Comparison of ENCODE assay signal across 34 cellular contexts in genomic region chr17:8692916-8693315, GRCh38. TPM values are rescaled to one million over a fixed set of nuclear protein-coding genes. Genes with fewer than 3 reads are reported as not detected.
A peak's percentile ranks its signal among the peaks of the same experiment; 100 is the strongest.
DNase-seq lines count a peak whose midpoint lies in the region; ATAC-seq and TF ChIP-seq lines count a peak whose summit lies in the region.
"Had no signal": no experiment of that assay in that cellular context is flagged by ENCODE, and none has a peak within 500 bp of the region (broad histone marks: within the 10 kb centered on the region; RNA-seq: fewer than 3 reads in every experiment).

No MANE protein-coding gene starts in this region.

- no peaks in the 10 kb centered on the region for H3K36me3 Mint-ChIP-seq in chondrocyte (ENCODE audit: low read depth)
- no peaks in the 10 kb centered on the region for H3K36me3 Mint-ChIP-seq in progenitor cell of endocrine pancreas (ENCODE audit: insufficient read depth)
- no peaks in the 10 kb centered on the region for H3K36me3 Mint-ChIP-seq in naive thymus-derived CD8-positive, alpha-beta T cell
- no peaks in the 10 kb centered on the region for H3K36me3 Mint-ChIP-seq in activated T-cell treated with anti-CD3 and anti-CD28 coated beads, Interleukin-2, amount 50 U/mL, for 24 hours (ENCODE audit: low read depth)
- H3K36me3 Mint-ChIP-seq: activated naive CD4-positive, alpha-beta T cell treated with anti-CD3 and anti-CD28 coated beads, Interleukin-2, amount 50 U/mL, for 72 hours; stimulated activated memory B cell treated with anti-CD40 and anti-IgM and Interleukin-4, amounts not matched to agents 10 μg/mL and 1 μg/mL and 100 μg/mL, for 72 hours had no signal

- H3K9me3 Mint-ChIP-seq in chondrocyte (ENCODE audit: low read depth) (no peaks in the 10 kb centered on the region), progenitor cell of endocrine pancreas (ENCODE audit: low read depth) (no peaks in the 10 kb centered on the region)
- H3K9me3 Mint-ChIP-seq in naive thymus-derived CD8-positive, alpha-beta T cell: no peaks in the 10 kb centered on the region
- H3K9me3 Mint-ChIP-seq in activated T-cell treated with anti-CD3 and anti-CD28 coated beads, Interleukin-2, amount 50 U/mL, for 24 hours: no peaks in the 10 kb centered on the region
- H3K9me3 Mint-ChIP-seq: activated naive CD4-positive, alpha-beta T cell treated with anti-CD3 and anti-CD28 coated beads, Interleukin-2, amount 50 U/mL, for 72 hours; activated T-helper 2 cell treated with anti-CD3 and anti-CD28 coated beads, Interferon-gamma antibody, Interleukin-2, Interleukin-4, amounts not matched to agents 10 μg/mL and 5 μg/mL and 100 μg/mL, durations not matched to agents 14 hours and 24 hours and 36 hours; CD8-positive, alpha-beta memory T cell; endodermal cell; stimulated activated memory B cell treated with anti-CD40 and anti-IgM and Interleukin-4, amounts not matched to agents 10 μg/mL and 1 μg/mL and 100 μg/mL, for 72 hours had no signal

- H3K27ac Mint-ChIP-seq in chondrocyte (ENCODE audit: unreplicated experiment) (peak overlapping the region; percentile 58), progenitor cell of endocrine pancreas (peak overlapping the region; percentile 82)
- H3K27ac Mint-ChIP-seq in naive thymus-derived CD8-positive, alpha-beta T cell: no peak overlapping the region
- no peak overlapping the region for H3K27ac Mint-ChIP-seq in activated T-cell treated with anti-CD3 and anti-CD28 coated beads, Interleukin-2, amount 50 U/mL, for 24 hours
- H3K27ac Mint-ChIP-seq: activated naive CD4-positive, alpha-beta T cell treated with anti-CD3 and anti-CD28 coated beads, Interleukin-2, amount 50 U/mL, for 72 hours; activated T-helper 2 cell treated with anti-CD3 and anti-CD28 coated beads, Interferon-gamma antibody, Interleukin-2, Interleukin-4, amounts not matched to agents 10 μg/mL and 5 μg/mL and 100 μg/mL, durations not matched to agents 14 hours and 24 hours and 36 hours; CD8-positive, alpha-beta memory T cell; endodermal cell; stimulated activated memory B cell treated with anti-CD40 and anti-IgM and Interleukin-4, amounts not matched to agents 10 μg/mL and 1 μg/mL and 100 μg/mL, for 72 hours had no signal

- peaks cover 47% of the 10 kb centered on the region for H3K4me1 Mint-ChIP-seq in chondrocyte (ENCODE audit: low read depth)
- H3K4me1 Mint-ChIP-seq in progenitor cell of endocrine pancreas (ENCODE audit: low read depth): peaks cover 23% of the 10 kb centered on the region
- H3K4me1 Mint-ChIP-seq in naive thymus-derived CD8-positive, alpha-beta T cell: no peaks in the 10 kb centered on the region
- no peaks in the 10 kb centered on the region for H3K4me1 Mint-ChIP-seq in activated T-cell treated with anti-CD3 and anti-CD28 coated beads, Interleukin-2, amount 50 U/mL, for 24 hours (ENCODE audit: low read depth)
- H3K4me1 Mint-ChIP-seq: CD8-positive, alpha-beta memory T cell; stimulated activated memory B cell treated with anti-CD40 and anti-IgM and Interleukin-4, amounts not matched to agents 10 μg/mL and 1 μg/mL and 100 μg/mL, for 72 hours had no signal

- TF ChIP-seq CTCF in 22Rv1 (IDR thresholded peaks at IDR 0.05) (no peak), chondrocyte (IDR thresholded peaks at IDR 0.05) (no peak), progenitor cell of endocrine pancreas (IDR thresholded peaks at IDR 0.05; ENCODE audit: unreplicated experiment) (no peak)

- H3K27me3 Mint-ChIP-seq in chondrocyte (ENCODE audit: low read depth) (no peaks in the 10 kb centered on the region), progenitor cell of endocrine pancreas (no peaks in the 10 kb centered on the region)
- H3K27me3 Mint-ChIP-seq in naive thymus-derived CD8-positive, alpha-beta T cell: peaks cover 10 to 47% (median 25%) of the 10 kb centered on the region in 5 donors
- peaks cover 46% of the 10 kb centered on the region for H3K27me3 Mint-ChIP-seq in activated T-cell treated with anti-CD3 and anti-CD28 coated beads, Interleukin-2, amount 50 U/mL, for 24 hours

- H3K27ac ChIP-seq in 22Rv1: peak overlapping the region; percentile 36
- H3K27ac ChIP-seq: cardiac muscle cell, esophagus squamous epithelium, gastrocnemius medialis, KMS-11, upper lobe of right lung, WERI-Rb-1 had no signal

- ATAC-seq in naive thymus-derived CD8-positive, alpha-beta T cell: no peak
- ATAC-seq: activated naive CD4-positive, alpha-beta T cell treated with anti-CD3 and anti-CD28 coated beads, Interleukin-2, amount 50 U/mL, for 72 hours; gastrocnemius medialis; Panc1; stimulated activated memory B cell treated with anti-CD40 and anti-IgM and Interleukin-4, amounts not matched to agents 10 μg/mL and 1 μg/mL and 100 μg/mL, for 72 hours; upper lobe of right lung had no signal

- peak; percentile 4 for DNase-seq in NCI-H226
- no peak for DNase-seq in chondrocyte (ENCODE audit: low spot score)
- no peak for DNase-seq in progenitor cell of endocrine pancreas (ENCODE audit: low spot score, unreplicated experiment)
- no peak for DNase-seq in activated CD4-positive, alpha-beta T cell treated with anti-CD3 and anti-CD28 coated beads for 48 hours
- DNase-seq in NCI-H1417 (lab: John Stamatoyannopoulos, UW): no peak
- DNase-seq in naive thymus-derived CD8-positive, alpha-beta T cell: no peak
- no peak for DNase-seq in activated T-cell treated with anti-CD3 and anti-CD28 coated beads, Interleukin-2, amount 50 U/mL, for 24 hours
- DNase-seq: activated CD4-positive, alpha-beta T cell treated with anti-CD3 and anti-CD28 coated beads for 4 hours; CD8-positive, alpha-beta memory T cell; DMS 273 treated with DMSO at 0.1 percent for 48 hours; esophagus squamous epithelium; gastrocnemius medialis; GOT3; kidney glomerular epithelial cell; MM.1S; NCI-H1105 treated with DMSO at 0.1 percent for 48 hours; NCI-H2029; NCI-H524 treated with DMSO at 0.1 percent for 48 hours; NK-92 treated with Interleukin-12 subunit alpha and Interleukin-12 subunit beta, amount 100 ng/mL, for 24 hours; nucleus accumbens; SHP77 treated with DMSO at 0.1 percent for 48 hours; T-helper 9 cell; upper lobe of right lung; WERI-Rb-1 had no signal

- POLR2A ChIA-PET in naive thymus-derived CD8-positive, alpha-beta T cell (lab: Charles Lee): no interaction called here

- H3K4me3 Mint-ChIP-seq in chondrocyte (ENCODE audit: unreplicated experiment) (no peak overlapping the region), progenitor cell of endocrine pancreas (ENCODE audit: low read depth) (no peak overlapping the region)
- H3K4me3 Mint-ChIP-seq in naive thymus-derived CD8-positive, alpha-beta T cell: no peak overlapping the region
- H3K4me3 Mint-ChIP-seq in activated T-cell treated with anti-CD3 and anti-CD28 coated beads, Interleukin-2, amount 50 U/mL, for 24 hours: no peak overlapping the region
- H3K4me3 Mint-ChIP-seq: CD8-positive, alpha-beta memory T cell; endodermal cell; stimulated activated memory B cell treated with anti-CD40 and anti-IgM and Interleukin-4, amounts not matched to agents 10 μg/mL and 1 μg/mL and 100 μg/mL, for 72 hours had no signal

RNA-seq across cellular contexts. Expression of gene CCDC42, which starts 51.7 kb away (rescaled TPM):
- total RNA-seq in chondrocyte (not detected in 3 replicates), progenitor cell of endocrine pancreas (not detected in 2 replicates)
- under 1 TPM; 0.44 to 0.66 TPM for total RNA-seq in naive thymus-derived CD8-positive, alpha-beta T cell
- not detected for polyA plus RNA-seq in naive thymus-derived CD8-positive, alpha-beta T cell
- total RNA-seq: activated naive CD4-positive, alpha-beta T cell treated with anti-CD3 and anti-CD28 coated beads, Interleukin-2, amount 50 U/mL, for 72 hours; cardiac muscle cell; endodermal cell; esophagus squamous epithelium; gastrocnemius medialis; lower leg skin; subcutaneous adipose tissue; upper lobe of right lung had no signal
- polyA plus RNA-seq: cardiac muscle cell; CD8-positive, alpha-beta memory T cell had no signal

Comparison
In these comparisons a context has a peak if more than half of its experiments do, and no peak if none do; other contexts are left out.
1. H3K27ac Mint-ChIP-seq: peak in chondrocyte (single experiment) and progenitor cell of endocrine pancreas (single experiment); none in naive thymus-derived CD8-positive, alpha-beta T cell (0 of 10) and activated T-cell treated with anti-CD3 and anti-CD28 coated beads, Interleukin-2, amount 50 U/mL, for 24 hours (single experiment).